ENCODE assay signal across 19 cellular contexts in genomic region chr5:90767710-90768109, GRCh38.
DNase-seq lines count a peak whose midpoint lies in the region; ATAC-seq, FAIRE-seq and TF ChIP-seq lines count a peak whose summit lies in the region.
"Had no signal": no experiment of that assay in that cellular context is flagged by ENCODE, and none has a peak within 500 bp of the region (broad histone marks: within the 10 kb centered on the region; RNA-seq: fewer than 3 reads in every experiment).

No MANE protein-coding gene starts in this region.

- POLR2A ChIA-PET in A549 (lab: Yijun Ruan, JAX) (no interaction called here), HEK293T (lab: Yijun Ruan, JAX) (interaction anchor here (0.6 kb wide), 1 partner anchor 356 kb away, joined by 3 read pairs; no protein-coding TSS in a partner anchor)

- TF ChIP-seq EP300 in A549 (IDR thresholded peaks at IDR 0.05): no peak

- FAIRE-seq in A549 (lab: Jason Lieb, UNC) (peak; percentile 36), H54 (lab: Jason Lieb, UNC) (no peak)
- FAIRE-seq: GM12892 had no signal

- no peaks in the 10 kb centered on the region for H3K4me1 ChIP-seq in A549
- H3K4me1 ChIP-seq in RWPE2 (ENCODE audit: insufficient read depth, poor library complexity, severe bottlenecking): no peaks in the 10 kb centered on the region
- H3K4me1 ChIP-seq: BLaER1, Caco-2 had no signal

- H3K36me3 ChIP-seq in RWPE2 (ENCODE audit: low read depth): no peaks in the 10 kb centered on the region
- H3K36me3 ChIP-seq: BLaER1 had no signal

- H3K27ac ChIP-seq in A549 (no peak overlapping the region), RWPE2 (ENCODE audit: poor library complexity, severe bottlenecking) (no peak overlapping the region)
- H3K27ac ChIP-seq: BLaER1, C4-2B had no signal

- CTCF ChIA-PET in A549 (lab: Yijun Ruan, JAX) (interaction anchor here (0.6 to 0.7 kb wide), 3 partner anchors 79 to 833 kb away, joined by 3 to 4 read pairs (median 3); no protein-coding TSS in a partner anchor), HEK293T (lab: Yijun Ruan, JAX) (no interaction called here)

- no peak for TF ChIP-seq RAD21 in A549 (conservative IDR thresholded peaks at IDR 0.05 in 1 of 2, IDR thresholded peaks at IDR 0.05 in 1 of 2)

- DNase-seq in A549 (ENCODE audit: low read depth in 1 of 2, low spot score in 1 of 2) (no peak), HPDE6-E6E7 (ENCODE audit: extremely low spot score) (peak; percentile 10), RWPE2 (ENCODE audit: low spot score) (no peak), epithelial cell of esophagus (ENCODE audit: low read depth) (peak; percentile 37), HEK293T (ENCODE audit: extremely low spot score) (no peak), T-helper 9 cell (no peak), H54 (ENCODE audit: insufficient read length, low spot score) (no peak)
- DNase-seq: Caco-2; CD4-positive, CD25-positive, alpha-beta regulatory T cell; CD8-positive, alpha-beta T cell; DMS153; DND-41; GOT3; H7; HFFc6 had no signal

- TF ChIP-seq POLR2A in A549 (IDR thresholded peaks at IDR 0.05; ENCODE audit: low read length) (no peak), H54 (IDR thresholded peaks at IDR 0.05; ENCODE audit: low read depth, low read length) (no peak)

- WGBS in A549 (ENCODE audit: missing lambda C conversion rate): 39% methylated on average over 3 of the region's 3 CpGs

- no peaks in the 10 kb centered on the region for H3K9me3 ChIP-seq in A549
- no peaks in the 10 kb centered on the region for H3K9me3 ChIP-seq in RWPE2 (ENCODE audit: severe bottlenecking)
- H3K9me3 ChIP-seq: Caco-2 had no signal

- ATAC-seq in A549: no peak
- 0 out of 3 replicates have a peak, but pooled peaks have one; percentile 23 for ATAC-seq in RWPE2 (ENCODE audit: low read depth)
- ATAC-seq: CD8-positive, alpha-beta T cell; HCT116 had no signal

- H3K4me2 ChIP-seq in A549: no peak overlapping the region
- H3K4me2 ChIP-seq: BLaER1 had no signal

- H3K4me3 ChIP-seq in A549 (no peak overlapping the region), RWPE2 (ENCODE audit: severe bottlenecking) (no peak overlapping the region), epithelial cell of esophagus (ENCODE audit: low read length) (no peak overlapping the region)
- H3K4me3 ChIP-seq: BLaER1 had no signal

- TF ChIP-seq CTCF in A549 (IDR thresholded peaks at IDR 0.05) (no peak), RWPE2 (IDR thresholded peaks at IDR 0.05; ENCODE audit: poor library complexity, severe bottlenecking) (no peak), epithelial cell of esophagus (IDR thresholded peaks at IDR 0.05; ENCODE audit: insufficient read depth, low read depth, low read length, missing control alignments) (no peak)

- H3K27me3 ChIP-seq in RWPE2 (ENCODE audit: insufficient read depth, poor library complexity, severe bottlenecking): peaks cover 4% of the 10 kb centered on the region
- H3K27me3 ChIP-seq: BLaER1 had no signal

TF ChIP-seq in A549, 52 proteins besides CTCF, POLR2A, EP300 and RAD21:
- no peak for TF ChIP-seq FOSB (CRISPR knock-in tag; IDR thresholded peaks at IDR 0.05)
- TF ChIP-seq FOSL2 (IDR thresholded peaks at IDR 0.05): no peak
- TF ChIP-seq FOSL2 (CRISPR knock-in tag; IDR thresholded peaks at IDR 0.05): no peak
- TF ChIP-seq ZFP36 (IDR thresholded peaks at IDR 0.05; ENCODE audit: borderline replicate concordance, partially characterized antibody): no peak
- TF ChIP-seq POLR2AphosphoS2 (conservative IDR thresholded peaks at IDR 0.05; ENCODE audit: low read length): no peak
- TF ChIP-seq SMC3 (IDR thresholded peaks at IDR 0.05): no peak
- no peak for TF ChIP-seq MYC (IDR thresholded peaks at IDR 0.05; ENCODE audit: borderline replicate concordance, low read length)
- TF ChIP-seq CBX8 (IDR thresholded peaks at IDR 0.05): no peak
- no peak for TF ChIP-seq HEYL (CRISPR knock-in tag; IDR thresholded peaks at IDR 0.05)
- TF ChIP-seq NPAS2 (CRISPR knock-in tag; IDR thresholded peaks at IDR 0.05; ENCODE audit: borderline replicate concordance): no peak
- TF ChIP-seq PBX3 (IDR thresholded peaks at IDR 0.05): no peak
- TF ChIP-seq ZSCAN20 (CRISPR knock-in tag; IDR thresholded peaks at IDR 0.05): no peak
- TF ChIP-seq CBX2 (IDR thresholded peaks at IDR 0.05; ENCODE audit: borderline replicate concordance, low read depth): no peak
- TF ChIP-seq HES2 (IDR thresholded peaks at IDR 0.05): no peak
- TF ChIP-seq KDM5A (IDR thresholded peaks at IDR 0.05): no peak
- TF ChIP-seq MAX (IDR thresholded peaks at IDR 0.05): no peak
TF ChIP-seq in A549: peak in this region for 0.

TF ChIP-seq in HEK293T, 16 proteins besides CTCF, POLR2A, EP300 and RAD21:
- TF ChIP-seq L3MBTL2 (conservative IDR thresholded peaks at IDR 0.05): no peak
- no peak for TF ChIP-seq SP1 (IDR thresholded peaks at IDR 0.05)
- TF ChIP-seq PKNOX1 (IDR thresholded peaks at IDR 0.05): no peak
- TF ChIP-seq LEF1 (IDR thresholded peaks at IDR 0.05; ENCODE audit: borderline replicate concordance): no peak
- no peak for TF ChIP-seq SUZ12 (IDR thresholded peaks at IDR 0.05)
- TF ChIP-seq FOXA1 (IDR thresholded peaks at IDR 0.05): no peak
- TF ChIP-seq ELF4 (IDR thresholded peaks at IDR 0.05): no peak
- TF ChIP-seq TARDBP (IDR thresholded peaks at IDR 0.05): no peak

Comparison
In these comparisons a context has a peak if more than half of its experiments do, and no peak if none do; other contexts are left out.
1. DNase-seq: peak in HPDE6-E6E7 (single experiment) and epithelial cell of esophagus (single experiment); none in A549 (0 of 2), RWPE2 (single experiment), HEK293T (single experiment), T-helper 9 cell (single experiment) and H54 (single experiment).